Comparison of ENCODE assay signal across 1 cellular context in genomic region chr15:76311071-76311956, GRCh38.
TF ChIP-seq lines count a peak whose summit lies in the region.

TSS of gene ETFA (minus strand) at chr15:76311469. CDS start at chr15:76311388, 81 bp downstream.

TF ChIP-seq in K562, 482 proteins besides CTCF, POLR2A, EP300 and RAD21 (continued from another document):
- TF ChIP-seq PHB2 (IDR thresholded peaks at IDR 0.05; ENCODE audit: low read depth): no peak
- TF ChIP-seq ZNF518B (CRISPR knock-in tag; IDR thresholded peaks at IDR 0.05): no peak
- TF ChIP-seq ZNF140 (CRISPR knock-in tag; IDR thresholded peaks at IDR 0.05): no peak
- no peak for TF ChIP-seq HDAC6 (IDR thresholded peaks at IDR 0.05; ENCODE audit: low read depth, low read length)
- TF ChIP-seq CGGBP1 (CRISPR knock-in tag; IDR thresholded peaks at IDR 0.05): peak; percentile 57; the same call in 1 of the 2 replicates
- no peak for TF ChIP-seq ZNF583 (CRISPR knock-in tag; IDR thresholded peaks at IDR 0.05)
